In the genomic region with DNA sequence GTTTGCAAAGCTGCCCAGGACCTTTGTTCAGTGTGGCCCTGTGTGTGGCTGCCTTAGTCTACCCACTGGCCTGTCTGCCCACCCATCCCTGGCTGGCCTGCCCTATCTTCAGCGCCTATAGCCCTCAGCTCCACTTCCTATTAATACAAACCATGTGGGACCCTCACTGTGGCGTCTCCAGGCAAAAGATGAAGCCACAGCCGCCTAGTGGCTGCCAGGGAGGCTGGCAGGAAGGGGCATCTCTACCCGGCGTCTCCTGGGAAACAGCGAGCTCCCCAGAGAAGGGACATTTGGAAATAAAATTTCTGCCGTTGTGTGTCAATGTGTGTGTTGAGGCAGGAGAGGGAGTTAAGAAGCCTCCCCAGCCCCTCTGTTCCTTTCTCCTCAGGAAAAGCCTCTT, we compare ENCODE assay signal across 11 cellular contexts. TPM values are rescaled to one million over a fixed set of nuclear protein-coding genes. Genes with fewer than 3 reads are reported as not detected.
DNase-seq lines count a peak whose midpoint lies in the region; ATAC-seq and TF ChIP-seq lines count a peak whose summit lies in the region.
"Had no signal": no experiment of that assay in that cellular context is flagged by ENCODE, and none has a peak within 500 bp of the region (broad histone marks: within the 10 kb centered on the region; RNA-seq: fewer than 3 reads in every experiment).

No MANE protein-coding gene starts in this region.

- 41% methylated on average over 7 of the region's 7 CpGs for WGBS in smooth muscle cell (ENCODE audit: low lambda C conversion rate)

- no peak overlapping the region for H2AFZ ChIP-seq in smooth muscle cell (ENCODE audit: low read depth)

- H4K20me1 ChIP-seq in smooth muscle cell (ENCODE audit: low read depth), result no peaks in the 10 kb centered on the region

- H3K27me3 Mint-ChIP-seq in immature natural killer cell (ENCODE audit: low read depth in 3 of 3), result peaks cover 5 to 7% (median 5%) of the 10 kb centered on the region in 3 donors
- H3K27me3 Mint-ChIP-seq: natural killer cell treated with Interleukin-12 subunit alpha and Interleukin-12 subunit beta and Interleukin-15 and Interleukin-18, amount 100 ng/mL, for 72 hours had no signal

- no peak overlapping the region for H3K4me2 ChIP-seq in smooth muscle cell

- no peak for ATAC-seq in HG03135 (IDR thresholded peaks at IDR 0.05; ENCODE audit: unreplicated experiment)
- ATAC-seq in GM19023 (IDR thresholded peaks at IDR 0.05; ENCODE audit: unreplicated experiment), result no peak
- ATAC-seq: natural killer cell treated with Interleukin-12 subunit alpha and Interleukin-12 subunit beta and Interleukin-15 and Interleukin-18, amount 100 ng/mL, for 72 hours had no signal

- no peaks in the 10 kb centered on the region for H3K79me2 ChIP-seq in smooth muscle cell (ENCODE audit: low read depth)

- H3K36me3 ChIP-seq in smooth muscle cell (ENCODE audit: low read depth), result no peaks in the 10 kb centered on the region

- peaks cover 18% of the 10 kb centered on the region for H3K27me3 ChIP-seq in smooth muscle cell (ENCODE audit: low read depth)
- H3K27me3 ChIP-seq: tibial nerve had no signal

- no peak overlapping the region for H3K27ac ChIP-seq in smooth muscle cell (ENCODE audit: low read depth)
- H3K27ac ChIP-seq: tibial nerve had no signal

- peaks cover 0 to 6% (median 1%) of the 10 kb centered on the region in 6 donors for H3K9me3 Mint-ChIP-seq in immature natural killer cell

- DNase-seq in activated CD4-positive, alpha-beta T cell treated with anti-CD3 and anti-CD28 coated beads for 48 hours, result peak; percentile 15
- DNase-seq in activated CD4-positive, alpha-beta T cell treated with anti-CD3 and anti-CD28 coated beads for 4 hours, result no peak
- peak; percentile 34 for DNase-seq in NCI-H1092 (lab: John Stamatoyannopoulos, UW)
- peak in 1 of 2 donors; percentile 17 for DNase-seq in cardiac fibroblast (ENCODE audit: low read depth in 2 of 2)
- DNase-seq in smooth muscle cell (lab: John Stamatoyannopoulos, UW; ENCODE audit: unreplicated experiment), result no peak
- DNase-seq in immature natural killer cell, result no peak
- DNase-seq: activated naive CD8-positive, alpha-beta T cell treated with anti-CD3 and anti-CD28 coated beads, Interleukin-2, amount 10 ng/mL, durations not matched to agents 7 days and 5 days had no signal

- TF ChIP-seq CTCF in cardiac fibroblast (IDR thresholded peaks at IDR 0.05; ENCODE audit: low read depth, low read length) (peak; percentile 54), smooth muscle cell (IDR thresholded peaks at IDR 0.05; ENCODE audit: borderline replicate concordance, insufficient read depth, poor library complexity, severe bottlenecking) (peak; percentile 45)

- H3K4me3 Mint-ChIP-seq in immature natural killer cell, result no peak overlapping the region
- H3K4me3 Mint-ChIP-seq: activated naive CD8-positive, alpha-beta T cell treated with anti-CD3 and anti-CD28 coated beads, Interleukin-2, amount 10 ng/mL, durations not matched to agents 7 days and 5 days; natural killer cell treated with Interleukin-12 subunit alpha and Interleukin-12 subunit beta and Interleukin-15 and Interleukin-18, amount 100 ng/mL, for 72 hours had no signal

- H3K27ac Mint-ChIP-seq in immature natural killer cell, result no peak overlapping the region
- H3K27ac Mint-ChIP-seq: activated naive CD8-positive, alpha-beta T cell treated with anti-CD3 and anti-CD28 coated beads, Interleukin-2, amount 10 ng/mL, durations not matched to agents 7 days and 5 days; natural killer cell treated with Interleukin-12 subunit alpha and Interleukin-12 subunit beta and Interleukin-15 and Interleukin-18, amount 100 ng/mL, for 72 hours had no signal

- no peak overlapping the region for H3K4me3 ChIP-seq in cardiac fibroblast (replicated peaks in 1 of 2; ENCODE audit: low read depth in 2 of 2, low read length in 2 of 2)
- no peak overlapping the region for H3K4me3 ChIP-seq in smooth muscle cell
- H3K4me3 ChIP-seq: tibial nerve had no signal

- H3K4me1 ChIP-seq in smooth muscle cell (ENCODE audit: low read depth), result peaks cover 12% of the 10 kb centered on the region

- no peaks in the 10 kb centered on the region for H3F3A ChIP-seq in smooth muscle cell (ENCODE audit: low read depth)

- no peak overlapping the region for H3K9ac ChIP-seq in smooth muscle cell (ENCODE audit: low read depth)

- H3K36me3 Mint-ChIP-seq in immature natural killer cell, result peaks cover 6 to 11% (median 6%) of the 10 kb centered on the region in 3 donors

- H3K4me1 Mint-ChIP-seq in immature natural killer cell, result peaks cover 6 to 8% of the 10 kb centered on the region in 2 donors

- H3K9me3 ChIP-seq in smooth muscle cell (replicated peaks; ENCODE audit: low read depth), result no peaks in the 10 kb centered on the region

RNA-seq across cellular contexts. Expression of a gene that starts 31.5 kb away (rescaled TPM):
- not detected in 2 replicates for total RNA-seq in smooth muscle cell
- polyA plus RNA-seq in smooth muscle cell (0.19 and 0.25 TPM in 2 replicates), immature natural killer cell (not detected)
- total RNA-seq: activated naive CD8-positive, alpha-beta T cell treated with anti-CD3 and anti-CD28 coated beads, Interleukin-2, amount 10 ng/mL, durations not matched to agents 7 days and 5 days; natural killer cell treated with Interleukin-12 subunit alpha and Interleukin-12 subunit beta and Interleukin-15 and Interleukin-18, amount 100 ng/mL, for 72 hours; tibial nerve had no signal

RNA-seq across cellular contexts. Expression of a gene that starts 50.6 kb away (rescaled TPM):
- total RNA-seq in smooth muscle cell, result 1.7 TPM in 1 of 2 replicates, not detected in the other
- polyA plus RNA-seq in smooth muscle cell, result not detected in 2 replicates
- not detected for polyA plus RNA-seq in immature natural killer cell
- total RNA-seq: activated naive CD8-positive, alpha-beta T cell treated with anti-CD3 and anti-CD28 coated beads, Interleukin-2, amount 10 ng/mL, durations not matched to agents 7 days and 5 days; natural killer cell treated with Interleukin-12 subunit alpha and Interleukin-12 subunit beta and Interleukin-15 and Interleukin-18, amount 100 ng/mL, for 72 hours had no signal

Comparison
In these comparisons a context has a peak if more than half of its experiments do, and no peak if none do; other contexts are left out.
1. DNase-seq: peak in activated CD4-positive, alpha-beta T cell treated with anti-CD3 and anti-CD28 coated beads for 48 hours (single experiment) and NCI-H1092 (single experiment); none in activated CD4-positive, alpha-beta T cell treated with anti-CD3 and anti-CD28 coated beads for 4 hours (0 of 2), smooth muscle cell (single experiment) and immature natural killer cell (0 of 3).